In genomic region chr13:49437705-49438104, GRCh38 we compare ENCODE assay signal across 12 cellular contexts. TPM values are rescaled to one million over a fixed set of nuclear protein-coding genes. Genes with fewer than 3 reads are reported as not detected.
A peak's percentile ranks its signal among the peaks of the same experiment; 100 is the strongest.
DNase-seq lines count a peak whose midpoint lies in the region; ATAC-seq, FAIRE-seq and TF ChIP-seq lines count a peak whose summit lies in the region.
"Had no signal": no experiment of that assay in that cellular context is flagged by ENCODE, and none has a peak within 500 bp of the region (broad histone marks: within the 10 kb centered on the region; RNA-seq: fewer than 3 reads in every experiment).

No MANE protein-coding gene starts in this region.

- no peaks in the 10 kb centered on the region for H3K9me3 ChIP-seq in HepG2 (ENCODE audit: low read length)
- H3K9me3 ChIP-seq in right lobe of liver = no peaks in the 10 kb centered on the region
- H3K9me3 ChIP-seq in H1 (ENCODE audit: insufficient read depth in 2 of 2, low read depth in 1 of 2, low read length in 1 of 2) = no peaks in the 10 kb centered on the region
- H3K9me3 ChIP-seq in thyroid gland = no peaks in the 10 kb centered on the region
- H3K9me3 ChIP-seq: HAP-1 had no signal

- no peak for TF ChIP-seq RAD21 in HepG2 (CRISPR knock-in tag; IDR thresholded peaks at IDR 0.05)
- TF ChIP-seq RAD21 in H1 (IDR thresholded peaks at IDR 0.05 in 1 of 2, conservative IDR thresholded peaks at IDR 0.05 in 1 of 2; ENCODE audit: low read depth in 2 of 2, low read length in 2 of 2) = no peak

- H3K4me2 ChIP-seq in HepG2 (ENCODE audit: low read depth, low read length) (no peak overlapping the region), H1 (ENCODE audit: insufficient read depth in 1 of 2, low read depth in 2 of 2, low read length in 2 of 2) (no peak overlapping the region)
- H3K4me2 ChIP-seq: BLaER1 treated with 17β-estradiol and CSF1 and Interleukin-3, amounts not matched to agents 10 nM and 100 nM had no signal

- H3K27ac ChIP-seq in HepG2 (ENCODE audit: extremely low read length, insufficient read depth, low read length) (no peak overlapping the region), right lobe of liver (no peak overlapping the region), H1 (ENCODE audit: low read depth, low read length) (no peak overlapping the region), thyroid gland (no peak overlapping the region)
- H3K27ac ChIP-seq: BLaER1 treated with 17β-estradiol and CSF1 and Interleukin-3, amounts not matched to agents 10 nM and 100 nM had no signal

- H2AFZ ChIP-seq in HepG2 (ENCODE audit: low read length) (no peak overlapping the region), H1 (ENCODE audit: low read length) (no peak overlapping the region)

- no peak overlapping the region for H2AK5ac ChIP-seq in H1 (ENCODE audit: low read depth, low read length)

- no peak overlapping the region for H3K18ac ChIP-seq in H1 (ENCODE audit: extremely low read depth, low read length)

- H3K14ac ChIP-seq in H1 (ENCODE audit: insufficient read length) = no peak overlapping the region

- FAIRE-seq in HepG2 (lab: Jason Lieb, UNC) (no peak), H1 (lab: Jason Lieb, UNC) (no peak), HTR-8/SVneo (lab: Jason Lieb, UNC) (no peak)

- H3K9ac ChIP-seq in HepG2 (ENCODE audit: insufficient read depth, low read depth, low read length) = no peak overlapping the region
- no peak overlapping the region for H3K9ac ChIP-seq in H1 (replicated peaks in 1 of 4; ENCODE audit: extremely low read depth in 1 of 4, low read depth in 3 of 4, low read length in 3 of 4)
- H3K9ac ChIP-seq: BLaER1 treated with 17β-estradiol and CSF1 and Interleukin-3, amounts not matched to agents 10 nM and 100 nM had no signal

- no peak overlapping the region for H2BK5ac ChIP-seq in H1 (ENCODE audit: low read depth, low read length)

- no peak overlapping the region for H2BK20ac ChIP-seq in H1 (ENCODE audit: low read length)

- H2BK12ac ChIP-seq in H1 (ENCODE audit: low read depth, low read length) = no peak overlapping the region

- H4K20me1 ChIP-seq in HepG2 (ENCODE audit: insufficient read depth, low read length) (no peaks in the 10 kb centered on the region), H1 (replicated peaks in 1 of 2; ENCODE audit: control insufficient read depth in 1 of 2, insufficient read depth in 2 of 2, low read length in 2 of 2) (no peaks in the 10 kb centered on the region)
- H4K20me1 ChIP-seq: BLaER1 treated with 17β-estradiol and CSF1 and Interleukin-3, amounts not matched to agents 10 nM and 100 nM had no signal

- ATAC-seq in HepG2 = no peak
- ATAC-seq in right lobe of liver = no peak
- no peak for ATAC-seq in GM19467 (IDR thresholded peaks at IDR 0.05; ENCODE audit: unreplicated experiment)
- ATAC-seq: CD8-positive, alpha-beta T cell had no signal

- no TSS peak for BruUV-seq in HepG2 (replicated peaks; lab: Mats Ljungman, UMichigan)

- H3K23me2 ChIP-seq in H1 (ENCODE audit: low read depth, low read length) = no peaks in the 10 kb centered on the region

- POLR2A ChIA-PET in HepG2 (lab: Yijun Ruan, JAX) = no interaction called here
- POLR2A ChIA-PET in H1 (lab: Charles Lee; ENCODE audit: partially characterized antibody) = no interaction called here

- H4K91ac ChIP-seq in H1 (replicated peaks; ENCODE audit: insufficient read length, low read length) = no peak overlapping the region

- TF ChIP-seq POLR2A in HepG2 (IDR thresholded peaks at IDR 0.05; ENCODE audit: insufficient read depth in 1 of 2, low read depth in 2 of 2, low read length in 2 of 2) (no peak), right lobe of liver (IDR thresholded peaks at IDR 0.05) (no peak), H1 (IDR thresholded peaks at IDR 0.05; ENCODE audit: control extremely low read depth in 1 of 2, low read depth in 2 of 2, low read length in 2 of 2) (no peak), thyroid gland (IDR thresholded peaks at IDR 0.05) (no peak)

- no peak overlapping the region for H3K23ac ChIP-seq in H1 (ENCODE audit: insufficient read length)

- no peak overlapping the region for H4K8ac ChIP-seq in H1 (ENCODE audit: extremely low read depth, insufficient read depth, low read length)

- CTCF ChIA-PET in HepG2 (lab: Yijun Ruan, JAX; ENCODE audit: low intra/inter-chr PET ratio, low total read pairs) (no interaction called here), H1 (lab: Charles Lee; ENCODE audit: partially characterized antibody) (interaction anchor here (1.8 kb wide), 1 partner anchor 137 kb away, joined by 5 read pairs; no protein-coding TSS in a partner anchor)

- DNase-seq in HepG2 (ENCODE audit: low spot score) (no peak), right lobe of liver (no peak), H1 (ENCODE audit: low read depth in 1 of 2, low spot score in 2 of 2) (no peak), thyroid gland (peak; percentile 19 to 38), HTR-8/SVneo (ENCODE audit: insufficient read length, low spot score) (no peak), MV-4-11 (lab: John Stamatoyannopoulos, UW) (no peak)
- DNase-seq: Calu3; CD8-positive, alpha-beta T cell; GF-D8 had no signal

- in situ Hi-C loops in HepG2 (cut with HindIII; ENCODE audit: extremely low pct_ligation_motif_present, low pct_unique_long_range_greater_than_20kb) = no loop called here

- TF ChIP-seq CTCF in HepG2 (CRISPR knock-in tag; IDR thresholded peaks at IDR 0.05) (no peak), right lobe of liver (IDR thresholded peaks at IDR 0.05) (no peak), H1 (IDR thresholded peaks at IDR 0.05; ENCODE audit: control extremely low read depth in 1 of 3, insufficient read depth in 1 of 3, low read depth in 1 of 3, low read length in 3 of 3) (no peak), thyroid gland (IDR thresholded peaks at IDR 0.05) (no peak)

- no peaks in the 10 kb centered on the region for H3K27me3 ChIP-seq in HepG2 (ENCODE audit: control insufficient read depth in 1 of 2, insufficient read depth in 2 of 2, low read length in 2 of 2)
- no peaks in the 10 kb centered on the region for H3K27me3 ChIP-seq in right lobe of liver
- no peaks in the 10 kb centered on the region for H3K27me3 ChIP-seq in H1 (replicated peaks in 1 of 4; ENCODE audit: control insufficient read depth in 3 of 4, extremely low read depth in 1 of 4, insufficient read depth in 3 of 4, low read length in 3 of 4)
- H3K27me3 ChIP-seq in thyroid gland = no peaks in the 10 kb centered on the region
- H3K27me3 ChIP-seq: BLaER1 treated with 17β-estradiol and CSF1 and Interleukin-3, amounts not matched to agents 10 nM and 100 nM had no signal

- 85% methylated on average over 7 of the region's 7 CpGs for WGBS in HepG2 (ENCODE audit: low lambda C conversion rate)
- WGBS in right lobe of liver (ENCODE audit: insufficient coverage, low coverage, low lambda C conversion rate, missing lambda C conversion rate) = 65% methylated on average over 7 of the region's 7 CpGs
- 90% methylated on average over 7 of the region's 7 CpGs; no CpG with 5 or more reads in 1 of the 2 experiments for WGBS in H1 (ENCODE audit: extremely low coverage in 1 of 2, insufficient coverage in 1 of 2, insufficient read length in 1 of 2, insufficient replicate concordance in 2 of 2, low coverage in 1 of 2, low lambda C conversion rate in 2 of 2, missing lambda C conversion rate in 1 of 2), 2 experiments
- WGBS in thyroid gland, 2 donors = 50 to 73% methylated on average over 7 of the region's 7 CpGs

- H3K4ac ChIP-seq in H1 (replicated peaks; ENCODE audit: insufficient read length, low read depth, low read length) = no peak overlapping the region

- TF ChIP-seq EP300 in HepG2 (IDR thresholded peaks at IDR 0.05; ENCODE audit: low read depth in 2 of 2, low read length in 2 of 2) (no peak), HepG2 (CRISPR knock-in tag; IDR thresholded peaks at IDR 0.05; ENCODE audit: borderline replicate concordance) (no peak), H1 (IDR thresholded peaks at IDR 0.05; ENCODE audit: borderline replicate concordance in 1 of 2, low read depth in 2 of 2, low read length in 2 of 2) (no peak)

- H3K79me2 ChIP-seq in HepG2 (ENCODE audit: insufficient read depth, low read length) (no peaks in the 10 kb centered on the region), H1 (ENCODE audit: control insufficient read depth in 1 of 2, insufficient read depth in 2 of 2, low read length in 2 of 2) (no peaks in the 10 kb centered on the region)

- H2BK15ac ChIP-seq in H1 (ENCODE audit: low read length) = no peak overlapping the region

- H3K4me1 ChIP-seq in HepG2 (ENCODE audit: insufficient read depth, low read length) = 0 out of 2 replicates have a peak, but pooled peaks cover 5% of the 10 kb centered on the region
- H3K4me1 ChIP-seq in right lobe of liver = no peaks in the 10 kb centered on the region
- peaks cover 0 to 1% (median 0%) of the 10 kb centered on the region in 4 experiments; a peak in 1 of 7 replicates for H3K4me1 ChIP-seq in H1 (replicated peaks in 1 of 4; ENCODE audit: control insufficient read depth in 3 of 4, insufficient read depth in 4 of 4, low read length in 3 of 4)
- H3K4me1 ChIP-seq in thyroid gland = no peaks in the 10 kb centered on the region
- H3K4me1 ChIP-seq: HAP-1 had no signal

- no peak overlapping the region for H3K56ac ChIP-seq in H1 (replicated peaks; ENCODE audit: insufficient read length, low read depth, low read length)

- H2BK120ac ChIP-seq in H1 (replicated peaks; ENCODE audit: low read depth, low read length) = no peak overlapping the region

- intact Hi-C loops in HepG2 (cut with micrococcal nuclease; ENCODE audit: unreplicated experiment) = no loop called here
- intact Hi-C loops in right lobe of liver (cut with DNase I) = loop anchor here in 1 of 2 donors (10.0 kb wide), 1 partner anchor 143 kb away; no protein-coding TSS in a partner anchor
- intact Hi-C loops in thyroid gland (cut with DNase I) = loop anchor here (5.0 kb wide), 1 partner anchor 135 kb away; no protein-coding TSS in a partner anchor

- H3K4me3 ChIP-seq in HepG2 (replicated peaks in 1 of 3; ENCODE audit: insufficient read depth in 1 of 3, low read depth in 2 of 3, low read length in 3 of 3) (no peak overlapping the region), right lobe of liver (no peak overlapping the region), H1 (ENCODE audit: extremely low read depth in 1 of 4, insufficient read depth in 2 of 4, low read depth in 3 of 4, low read length in 4 of 4) (no peak overlapping the region), thyroid gland (replicated peaks in 1 of 3) (no peak overlapping the region)
- H3K4me3 ChIP-seq: BLaER1 treated with 17β-estradiol and CSF1 and Interleukin-3, amounts not matched to agents 10 nM and 100 nM; HAP-1 had no signal

- no peaks in the 10 kb centered on the region for H3K79me1 ChIP-seq in H1 (ENCODE audit: low read depth, low read length)

- H4K5ac ChIP-seq in H1 (ENCODE audit: insufficient read length, low read depth, low read length) = no peak overlapping the region

- no peaks in the 10 kb centered on the region for H3K36me3 ChIP-seq in HepG2 (replicated peaks in 1 of 2; ENCODE audit: control insufficient read depth in 1 of 2, insufficient read depth in 2 of 2, low read length in 2 of 2)
- no peaks in the 10 kb centered on the region for H3K36me3 ChIP-seq in right lobe of liver
- H3K36me3 ChIP-seq in H1 (ENCODE audit: control insufficient read depth in 2 of 4, insufficient read depth in 4 of 4, low read length in 3 of 4) = no peaks in the 10 kb centered on the region
- no peaks in the 10 kb centered on the region for H3K36me3 ChIP-seq in thyroid gland
- H3K36me3 ChIP-seq: HAP-1 had no signal

RNA-seq across cellular contexts. Expression of gene CAB39L, which starts 6.2 kb away (rescaled TPM):
- 6.1 and 8.3 TPM in 2 replicates for total RNA-seq in HepG2 (2016; rRNA removed; fragmentation: Illumina TruSeq; extraction: Trizol)
- total RNA-seq in HepG2 (2016; cell fraction: cytosol; rRNA removed; fragmentation: Illumina TruSeq; extraction: Trizol; ENCODE audit: low read depth) = 2.2 TPM in 2 replicates
- 5.6 and 8.5 TPM in 2 replicates for total RNA-seq in HepG2 (2016; cell fraction: insoluble cytoplasmic fraction; rRNA removed; fragmentation: Illumina TruSeq; extraction: Trizol)
- 6.0 and 6.4 TPM in 2 replicates for total RNA-seq in HepG2 (2016; cell fraction: membrane; rRNA removed; fragmentation: Illumina TruSeq; extraction: Trizol)
- total RNA-seq in HepG2 (2016; cell fraction: nucleus; rRNA removed; fragmentation: Illumina TruSeq; extraction: Trizol) = 3.9 and 4.0 TPM in 2 replicates
- polyA plus RNA-seq in HepG2 (2011; rRNA removed) = 2.2 and 3.1 TPM in 2 replicates
- polyA plus RNA-seq in HepG2 (2011; cell fraction: cytosol; rRNA removed) = 1.7 and 2.4 TPM in 2 replicates
- 1.00 and 1.1 TPM in 2 replicates for polyA plus RNA-seq in HepG2 (2011; cell fraction: nucleus; rRNA removed)
- 2.9 and 3.9 TPM in 2 replicates for polyA plus RNA-seq in HepG2 (2012)
- 1.5 and 2.1 TPM in 2 replicates for polyA plus RNA-seq in HepG2 (2016; cell fraction: cytosol; fragmentation: Illumina TruSeq; extraction: Trizol; ENCODE audit: low read depth)
- polyA plus RNA-seq in HepG2 (2016; cell fraction: insoluble cytoplasmic fraction; fragmentation: Illumina TruSeq; extraction: Trizol; ENCODE audit: low read depth) = 7.8 and 8.2 TPM in 2 replicates
- 4.1 and 4.4 TPM in 2 replicates for polyA plus RNA-seq in HepG2 (2016; cell fraction: membrane; fragmentation: Illumina TruSeq; extraction: Trizol; ENCODE audit: low read depth)
- polyA plus RNA-seq in HepG2 (2016; cell fraction: nucleus; fragmentation: Illumina TruSeq; extraction: Trizol; ENCODE audit: insufficient read depth, low read depth) = 3.4 and 4.1 TPM in 2 replicates
- polyA minus RNA-seq in HepG2 (2011; rRNA and poly(A)+ RNA removed; ENCODE audit: low replicate concordance) = 1.5 and 4.9 TPM in 2 replicates
- 2.0 and 3.7 TPM in 2 replicates for polyA minus RNA-seq in HepG2 (2011; cell fraction: cytosol; rRNA and poly(A)+ RNA removed)
- polyA minus RNA-seq in HepG2 (2011; cell fraction: nucleus; rRNA and poly(A)+ RNA removed) = 4.4 and 4.5 TPM in 2 replicates
- total RNA-seq in right lobe of liver = 1 to 10 TPM; 1.9 to 4.1 (median 2.8) TPM
- total RNA-seq in H1 (2021; fragmentation: NEBNext Ultra II Directional; extraction: Animal tissue kit (Norgen Biotek cat#: 25700)) = 4.1 and 4.8 TPM in 2 replicates
- 2.3 and 2.5 TPM in 2 replicates for polyA plus RNA-seq in H1 (2011; rRNA removed)
- polyA plus RNA-seq in H1 (2011; cell fraction: cytosol; rRNA removed) = 3.6 TPM
- polyA plus RNA-seq in H1 (2011; cell fraction: nucleus; rRNA removed) = 3.4 TPM
- 3.1 to 6.4 TPM (median 3.3 TPM) in 4 replicates for polyA plus RNA-seq in H1 (2012, experiment 1 of 2)
- 0.30 TPM for polyA plus RNA-seq in H1 (2012, experiment 2 of 2)
- 3.5 TPM for polyA plus RNA-seq in H1 (2013, experiment 1 of 2)
- 3.5 TPM for polyA plus RNA-seq in H1 (2013, experiment 2 of 2)
- 5.9 and 7.3 TPM in 2 replicates for polyA minus RNA-seq in H1 (2011; rRNA and poly(A)+ RNA removed)
- 3.4 TPM for polyA minus RNA-seq in H1 (2011; cell fraction: cytosol; rRNA and poly(A)+ RNA removed)
- 6.8 TPM for polyA minus RNA-seq in H1 (2011; cell fraction: nucleus; rRNA and poly(A)+ RNA removed)
- 10 to 100 TPM; 23.3 to 41.0 (median 31.0) TPM for total RNA-seq in thyroid gland

RNA-seq across cellular contexts. Expression of gene SETDB2, which starts 6.4 kb away (rescaled TPM):
- total RNA-seq in HepG2 (2016; rRNA removed; fragmentation: Illumina TruSeq; extraction: Trizol) = 8.7 and 9.5 TPM in 2 replicates
- total RNA-seq in HepG2 (2016; cell fraction: cytosol; rRNA removed; fragmentation: Illumina TruSeq; extraction: Trizol; ENCODE audit: low read depth) = 6.9 and 7.8 TPM in 2 replicates
- 8.3 and 9.7 TPM in 2 replicates for total RNA-seq in HepG2 (2016; cell fraction: insoluble cytoplasmic fraction; rRNA removed; fragmentation: Illumina TruSeq; extraction: Trizol)
- 8.2 and 9.2 TPM in 2 replicates for total RNA-seq in HepG2 (2016; cell fraction: membrane; rRNA removed; fragmentation: Illumina TruSeq; extraction: Trizol)
- 13.6 and 15.9 TPM in 2 replicates for total RNA-seq in HepG2 (2016; cell fraction: nucleus; rRNA removed; fragmentation: Illumina TruSeq; extraction: Trizol)
- polyA plus RNA-seq in HepG2 (2011; rRNA removed) = 6.1 and 8.1 TPM in 2 replicates
- 2.2 and 3.0 TPM in 2 replicates for polyA plus RNA-seq in HepG2 (2011; cell fraction: cytosol; rRNA removed)
- 6.3 and 8.6 TPM in 2 replicates for polyA plus RNA-seq in HepG2 (2011; cell fraction: nucleus; rRNA removed)
- 7.9 and 8.3 TPM in 2 replicates for polyA plus RNA-seq in HepG2 (2012)
- 1.1 and 2.0 TPM in 2 replicates for polyA plus RNA-seq in HepG2 (2016; cell fraction: cytosol; fragmentation: Illumina TruSeq; extraction: Trizol; ENCODE audit: low read depth)
- 7.2 and 7.5 TPM in 2 replicates for polyA plus RNA-seq in HepG2 (2016; cell fraction: insoluble cytoplasmic fraction; fragmentation: Illumina TruSeq; extraction: Trizol; ENCODE audit: low read depth)
- polyA plus RNA-seq in HepG2 (2016; cell fraction: membrane; fragmentation: Illumina TruSeq; extraction: Trizol; ENCODE audit: low read depth) = 3.4 TPM in 2 replicates
- 16.0 and 16.3 TPM in 2 replicates for polyA plus RNA-seq in HepG2 (2016; cell fraction: nucleus; fragmentation: Illumina TruSeq; extraction: Trizol; ENCODE audit: insufficient read depth, low read depth)
- 1.6 and 2.4 TPM in 2 replicates for polyA minus RNA-seq in HepG2 (2011; rRNA and poly(A)+ RNA removed; ENCODE audit: low replicate concordance)
- polyA minus RNA-seq in HepG2 (2011; cell fraction: cytosol; rRNA and poly(A)+ RNA removed) = 5.6 and 6.7 TPM in 2 replicates
- polyA minus RNA-seq in HepG2 (2011; cell fraction: nucleus; rRNA and poly(A)+ RNA removed) = 23.7 and 25.6 TPM in 2 replicates
- total RNA-seq in right lobe of liver = 1 to 10 TPM; 3.7 to 6.7 (median 4.6) TPM
- total RNA-seq in H1 (2021; fragmentation: NEBNext Ultra II Directional; extraction: Animal tissue kit (Norgen Biotek cat#: 25700)) = 5.4 and 6.1 TPM in 2 replicates
- polyA plus RNA-seq in H1 (2011; rRNA removed) = 0.80 and 1.2 TPM in 2 replicates
- polyA plus RNA-seq in H1 (2011; cell fraction: cytosol; rRNA removed) = 1.8 TPM
- 1.6 TPM for polyA plus RNA-seq in H1 (2011; cell fraction: nucleus; rRNA removed)
- 1.6 to 3.7 TPM (median 2.3 TPM) in 4 replicates for polyA plus RNA-seq in H1 (2012, experiment 1 of 2)
- 0.22 TPM for polyA plus RNA-seq in H1 (2012, experiment 2 of 2)
- polyA plus RNA-seq in H1 (2013, experiment 1 of 2) = 3.7 TPM
- polyA plus RNA-seq in H1 (2013, experiment 2 of 2) = 3.3 TPM
- 1.9 and 3.5 TPM in 2 replicates for polyA minus RNA-seq in H1 (2011; rRNA and poly(A)+ RNA removed)
- polyA minus RNA-seq in H1 (2011; cell fraction: cytosol; rRNA and poly(A)+ RNA removed) = 3.2 TPM
- polyA minus RNA-seq in H1 (2011; cell fraction: nucleus; rRNA and poly(A)+ RNA removed) = 6.2 TPM
- 10 to 100 TPM; 17.9 to 27.4 (median 22.1) TPM for total RNA-seq in thyroid gland

RNA-seq across cellular contexts. Expression of gene PHF11, which starts 58.0 kb away (rescaled TPM):
- 9.0 and 15.8 TPM in 2 replicates for total RNA-seq in HepG2 (2016; rRNA removed; fragmentation: Illumina TruSeq; extraction: Trizol)
- 3.5 and 8.1 TPM in 2 replicates for total RNA-seq in HepG2 (2016; cell fraction: cytosol; rRNA removed; fragmentation: Illumina TruSeq; extraction: Trizol; ENCODE audit: low read depth)
- total RNA-seq in HepG2 (2016; cell fraction: insoluble cytoplasmic fraction; rRNA removed; fragmentation: Illumina TruSeq; extraction: Trizol) = 9.8 and 12.7 TPM in 2 replicates
- total RNA-seq in HepG2 (2016; cell fraction: membrane; rRNA removed; fragmentation: Illumina TruSeq; extraction: Trizol) = 9.7 and 10.0 TPM in 2 replicates
- total RNA-seq in HepG2 (2016; cell fraction: nucleus; rRNA removed; fragmentation: Illumina TruSeq; extraction: Trizol) = 18.8 and 22.6 TPM in 2 replicates
- 17.5 and 22.0 TPM in 2 replicates for polyA plus RNA-seq in HepG2 (2011; rRNA removed)
- polyA plus RNA-seq in HepG2 (2011; cell fraction: cytosol; rRNA removed) = 4.7 and 6.0 TPM in 2 replicates
- 36.1 and 40.1 TPM in 2 replicates for polyA plus RNA-seq in HepG2 (2011; cell fraction: nucleus; rRNA removed)
- 14.5 TPM in 2 replicates for polyA plus RNA-seq in HepG2 (2012)
- polyA plus RNA-seq in HepG2 (2016; cell fraction: cytosol; fragmentation: Illumina TruSeq; extraction: Trizol; ENCODE audit: low read depth) = 5.2 and 6.8 TPM in 2 replicates
- polyA plus RNA-seq in HepG2 (2016; cell fraction: insoluble cytoplasmic fraction; fragmentation: Illumina TruSeq; extraction: Trizol; ENCODE audit: low read depth) = 10.5 and 12.9 TPM in 2 replicates
- 7.1 and 7.3 TPM in 2 replicates for polyA plus RNA-seq in HepG2 (2016; cell fraction: membrane; fragmentation: Illumina TruSeq; extraction: Trizol; ENCODE audit: low read depth)
- 55.0 and 55.4 TPM in 2 replicates for polyA plus RNA-seq in HepG2 (2016; cell fraction: nucleus; fragmentation: Illumina TruSeq; extraction: Trizol; ENCODE audit: insufficient read depth, low read depth)
- 6.7 and 7.2 TPM in 2 replicates for polyA minus RNA-seq in HepG2 (2011; rRNA and poly(A)+ RNA removed; ENCODE audit: low replicate concordance)
- polyA minus RNA-seq in HepG2 (2011; cell fraction: cytosol; rRNA and poly(A)+ RNA removed) = 3.6 and 5.0 TPM in 2 replicates
- 23.8 and 26.6 TPM in 2 replicates for polyA minus RNA-seq in HepG2 (2011; cell fraction: nucleus; rRNA and poly(A)+ RNA removed)
- 10 to 100 TPM; 10.8 to 21.4 (median 17.2) TPM for total RNA-seq in right lobe of liver
- 6.1 and 9.3 TPM in 2 replicates for total RNA-seq in H1 (2021; fragmentation: NEBNext Ultra II Directional; extraction: Animal tissue kit (Norgen Biotek cat#: 25700))
- polyA plus RNA-seq in H1 (2011; rRNA removed) = 5.6 and 8.1 TPM in 2 replicates
- 6.8 TPM for polyA plus RNA-seq in H1 (2011; cell fraction: cytosol; rRNA removed)
- 6.2 TPM for polyA plus RNA-seq in H1 (2011; cell fraction: nucleus; rRNA removed)
- polyA plus RNA-seq in H1 (2012, experiment 1 of 2) = 6.5 to 12.6 TPM (median 9.7 TPM) in 4 replicates
- polyA plus RNA-seq in H1 (2012, experiment 2 of 2) = 2.4 TPM
- polyA plus RNA-seq in H1 (2013, experiment 1 of 2) = 9.0 TPM
- 8.2 TPM for polyA plus RNA-seq in H1 (2013, experiment 2 of 2)
- 5.3 and 6.7 TPM in 2 replicates for polyA minus RNA-seq in H1 (2011; rRNA and poly(A)+ RNA removed)
- 3.8 TPM for polyA minus RNA-seq in H1 (2011; cell fraction: cytosol; rRNA and poly(A)+ RNA removed)
- 9.2 TPM for polyA minus RNA-seq in H1 (2011; cell fraction: nucleus; rRNA and poly(A)+ RNA removed)
- total RNA-seq in thyroid gland = 10 to 100 TPM; 53.9 to 71.4 (median 64.2) TPM

Comparison
In these comparisons a context has a peak if more than half of its experiments do, and no peak if none do; other contexts are left out.
1. DNase-seq: peak in thyroid gland (2 of 2); none in HepG2 (single experiment), right lobe of liver (0 of 3), H1 (0 of 2), HTR-8/SVneo (single experiment) and MV-4-11 (single experiment).
2. Of the 41 proteins assayed by ChIP-seq in both HepG2 and H1: peak only in HepG2: none; only in H1: CEBPB; in both: none; in neither: 40.